Comparison of ENCODE assay signal across 21 cellular contexts in the genomic region with DNA sequence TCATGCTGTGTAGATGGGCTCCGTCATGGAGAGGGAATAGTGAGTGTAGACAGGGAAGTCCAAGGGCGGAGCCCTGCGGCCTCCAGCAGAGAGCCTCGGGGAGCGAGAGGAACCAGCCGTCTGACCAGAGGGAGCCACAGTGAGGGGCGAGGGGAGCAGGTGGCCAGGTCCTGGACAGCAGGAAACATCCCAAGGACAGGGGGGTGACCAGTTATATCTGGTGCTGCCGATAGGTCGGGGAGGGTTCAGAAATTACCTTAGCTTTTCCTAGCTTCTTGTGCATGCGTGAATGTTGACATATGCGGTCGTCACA. TPM values are rescaled to one million over a fixed set of nuclear protein-coding genes. Genes with fewer than 3 reads are reported as not detected.
DNase-seq lines count a peak whose midpoint lies in the region; ATAC-seq lines count a peak whose summit lies in the region.
"Had no signal": no experiment of that assay in that cellular context is flagged by ENCODE, and none has a peak within 500 bp of the region (broad histone marks: within the 10 kb centered on the region; RNA-seq: fewer than 3 reads in every experiment).

No MANE protein-coding gene starts in this region.

- no peaks in the 10 kb centered on the region for H3K27me3 Mint-ChIP-seq in CD4-positive, alpha-beta memory T cell
- no peaks in the 10 kb centered on the region for H3K27me3 Mint-ChIP-seq in activated T-helper 1 cell treated with anti-CD3 and anti-CD28 coated beads, Interleukin-12 subunit alpha, Interleukin-12 subunit beta, Interleukin-2, Interleukin-4 antibody, amounts not matched to agents 30 ng/mL and 10 ng/mL and 1 ng/mL, durations not matched to agents 14 hours and 24 hours and 36 hours (ENCODE audit: insufficient read depth)
- peaks cover 0 to 20% (median 12%) of the 10 kb centered on the region in 3 donors for H3K27me3 Mint-ChIP-seq in immature natural killer cell (ENCODE audit: low read depth in 3 of 3)
- H3K27me3 Mint-ChIP-seq: activated B cell treated with CpG ODN at 0.5 μM for 24 hours, brain had no signal

- H3K4me3 Mint-ChIP-seq in CD4-positive, alpha-beta memory T cell, result peak overlapping the region in 7 of 8 donors; percentile 81 to 91 (median 87)
- peak overlapping the region; percentile 58 for H3K4me3 Mint-ChIP-seq in activated T-helper 1 cell treated with anti-CD3 and anti-CD28 coated beads, Interleukin-12 subunit alpha, Interleukin-12 subunit beta, Interleukin-2, Interleukin-4 antibody, amounts not matched to agents 30 ng/mL and 10 ng/mL and 1 ng/mL, durations not matched to agents 14 hours and 24 hours and 36 hours
- peak overlapping the region in 1 of 5 donors; percentile 20 for H3K4me3 Mint-ChIP-seq in immature natural killer cell
- H3K4me3 Mint-ChIP-seq: activated B cell treated with CpG ODN at 0.5 μM for 24 hours, brain had no signal

- POLR2A ChIA-PET in CD4-positive, alpha-beta memory T cell (lab: Charles Lee; ENCODE audit: partially characterized antibody), result interaction anchor here (0.8 to 2.2 kb wide), 4 partner anchors 9 to 45 kb away, joined by 3 to 19 read pairs (median 6); no protein-coding TSS in a partner anchor

- peaks cover 47% of the 10 kb centered on the region for H3K36me3 ChIP-seq in CD4-positive, alpha-beta memory T cell (ENCODE audit: insufficient read depth, low read length)
- H3K36me3 ChIP-seq: uterus had no signal

- DNase-seq in NCI-H345 (lab: John Stamatoyannopoulos, UW) (peak; percentile 67), NCI-H345 treated with DMSO at 0.1 percent for 48 hours (lab: John Stamatoyannopoulos, UW; ENCODE audit: unreplicated experiment) (no peak), immature natural killer cell (no peak), midbrain (lab: John Stamatoyannopoulos, UW) (no peak)
- no peak for DNase-seq in CD4-positive, alpha-beta memory T cell
- no peak for DNase-seq in activated T-helper 1 cell treated with anti-CD3 and anti-CD28 coated beads, Interleukin-12 subunit alpha, Interleukin-12 subunit beta, Interleukin-2, Interleukin-4 antibody, amounts not matched to agents 30 ng/mL and 10 ng/mL and 1 ng/mL, durations not matched to agents 14 hours and 24 hours and 36 hours (ENCODE audit: low spot score)
- DNase-seq: activated B cell treated with CpG ODN at 0.5 μM for 24 hours; COR-L47; DND-41; left ventricle myocardium superior; NCI-H187; NCI-H2227 treated with DMSO at 0.1 percent for 48 hours; PC-9; right cardiac atrium; stimulated activated CD4-positive, alpha-beta T cell treated with anti-CD3 and anti-CD28 coated beads, Interleukin-12 subunit alpha, Interleukin-12 subunit beta, amount 100 ng/mL, for 4 hours; uterus had no signal

- H3K4me1 Mint-ChIP-seq in CD4-positive, alpha-beta memory T cell, result peaks cover 24 to 44% (median 32%) of the 10 kb centered on the region in 4 donors
- peaks cover 45% of the 10 kb centered on the region for H3K4me1 Mint-ChIP-seq in activated T-helper 1 cell treated with anti-CD3 and anti-CD28 coated beads, Interleukin-12 subunit alpha, Interleukin-12 subunit beta, Interleukin-2, Interleukin-4 antibody, amounts not matched to agents 30 ng/mL and 10 ng/mL and 1 ng/mL, durations not matched to agents 14 hours and 24 hours and 36 hours (ENCODE audit: low read depth)
- peaks cover 28 to 59% of the 10 kb centered on the region in 2 donors for H3K4me1 Mint-ChIP-seq in immature natural killer cell
- H3K4me1 Mint-ChIP-seq: activated B cell treated with CpG ODN at 0.5 μM for 24 hours had no signal

- ATAC-seq in GM18861 (IDR thresholded peaks at IDR 0.05; ENCODE audit: unreplicated experiment) (no peak), GM19463 (IDR thresholded peaks at IDR 0.05; ENCODE audit: unreplicated experiment) (no peak)
- ATAC-seq: left ventricle myocardium superior, right cardiac atrium had no signal

- H3K4me3 ChIP-seq in CD4-positive, alpha-beta memory T cell (ENCODE audit: low read length in 2 of 2), result no peak overlapping the region
- H3K4me3 ChIP-seq: PC-9, uterus had no signal

- H3K27ac ChIP-seq in CD4-positive, alpha-beta memory T cell (ENCODE audit: low read depth, low read length), result peak overlapping the region; percentile 59
- H3K27ac ChIP-seq: 22Rv1, KMS-11, PC-9, uterus had no signal

- no peaks in the 10 kb centered on the region for H3K27me3 ChIP-seq in CD4-positive, alpha-beta memory T cell (ENCODE audit: insufficient read depth, low read length)
- H3K27me3 ChIP-seq: uterus had no signal

- CTCF ChIA-PET in CD4-positive, alpha-beta memory T cell (lab: Charles Lee; ENCODE audit: partially characterized antibody), result interaction anchor here (0.5 kb wide), 1 partner anchor 37 kb away, joined by 3 read pairs; no protein-coding TSS in a partner anchor

- H3K36me3 Mint-ChIP-seq in CD4-positive, alpha-beta memory T cell, result peaks cover 35 to 69% of the 10 kb centered on the region in 2 donors
- H3K36me3 Mint-ChIP-seq in activated T-helper 1 cell treated with anti-CD3 and anti-CD28 coated beads, Interleukin-12 subunit alpha, Interleukin-12 subunit beta, Interleukin-2, Interleukin-4 antibody, amounts not matched to agents 30 ng/mL and 10 ng/mL and 1 ng/mL, durations not matched to agents 14 hours and 24 hours and 36 hours (ENCODE audit: low read depth), result peaks cover 48% of the 10 kb centered on the region
- peaks cover 22 to 30% (median 27%) of the 10 kb centered on the region in 3 donors for H3K36me3 Mint-ChIP-seq in immature natural killer cell

- intact Hi-C loops in CD4-positive, alpha-beta memory T cell (cut with micrococcal nuclease), result no loop called here
- intact Hi-C loops in activated T-helper 1 cell treated with anti-CD3 and anti-CD28 coated beads, Interleukin-12 subunit alpha, Interleukin-12 subunit beta, Interleukin-2, Interleukin-4 antibody, amounts not matched to agents 30 ng/mL and 10 ng/mL and 1 ng/mL, durations not matched to agents 14 hours and 24 hours and 36 hours (cut with micrococcal nuclease), result no loop called here

- no peaks in the 10 kb centered on the region for H3K9me3 ChIP-seq in CD4-positive, alpha-beta memory T cell (ENCODE audit: control insufficient read depth in 1 of 2, low read length in 2 of 2)
- H3K9me3 ChIP-seq: uterus had no signal

- H3K4me1 ChIP-seq in CD4-positive, alpha-beta memory T cell (ENCODE audit: insufficient read depth, low read length), result peaks cover 13% of the 10 kb centered on the region
- H3K4me1 ChIP-seq: uterus had no signal

- H3K27ac Mint-ChIP-seq in CD4-positive, alpha-beta memory T cell, result peak overlapping the region; percentile 85 to 100 (median 98)
- H3K27ac Mint-ChIP-seq in activated T-helper 1 cell treated with anti-CD3 and anti-CD28 coated beads, Interleukin-12 subunit alpha, Interleukin-12 subunit beta, Interleukin-2, Interleukin-4 antibody, amounts not matched to agents 30 ng/mL and 10 ng/mL and 1 ng/mL, durations not matched to agents 14 hours and 24 hours and 36 hours, result peak overlapping the region; percentile 90
- H3K27ac Mint-ChIP-seq in immature natural killer cell, result peak overlapping the region; percentile 49 to 96 (median 90)
- H3K27ac Mint-ChIP-seq: activated B cell treated with CpG ODN at 0.5 μM for 24 hours had no signal

- no peaks in the 10 kb centered on the region for H3K9me3 Mint-ChIP-seq in CD4-positive, alpha-beta memory T cell
- no peaks in the 10 kb centered on the region for H3K9me3 Mint-ChIP-seq in activated T-helper 1 cell treated with anti-CD3 and anti-CD28 coated beads, Interleukin-12 subunit alpha, Interleukin-12 subunit beta, Interleukin-2, Interleukin-4 antibody, amounts not matched to agents 30 ng/mL and 10 ng/mL and 1 ng/mL, durations not matched to agents 14 hours and 24 hours and 36 hours
- H3K9me3 Mint-ChIP-seq in immature natural killer cell, result no peaks in the 10 kb centered on the region
- H3K9me3 Mint-ChIP-seq: activated B cell treated with CpG ODN at 0.5 μM for 24 hours, brain had no signal

RNA-seq across cellular contexts. Expression of a gene that starts 46.5 kb away (rescaled TPM):
- 10 to 100 TPM; 94.2 to 95.5 TPM for total RNA-seq in CD4-positive, alpha-beta memory T cell
- 10 to 100 TPM; 17.7 to 40.2 TPM for polyA plus RNA-seq in CD4-positive, alpha-beta memory T cell
- total RNA-seq in activated T-helper 1 cell treated with anti-CD3 and anti-CD28 coated beads, Interleukin-12 subunit alpha, Interleukin-12 subunit beta, Interleukin-2, Interleukin-4 antibody, amounts not matched to agents 30 ng/mL and 10 ng/mL and 1 ng/mL, durations not matched to agents 14 hours and 24 hours and 36 hours, result 85.5 and 95.3 TPM in 2 replicates
- polyA plus RNA-seq in immature natural killer cell, result 10 to 100 TPM; 42.0 to 74.7 (median 43.2) TPM

RNA-seq across cellular contexts. Expression of a gene that starts 48.6 kb away (rescaled TPM):
- 10 to 100 TPM; 27.2 to 28.2 TPM for total RNA-seq in CD4-positive, alpha-beta memory T cell
- polyA plus RNA-seq in CD4-positive, alpha-beta memory T cell, result 10 to 100 TPM in 1 of 2 donors, under 1 TPM in 1; 0.35 to 13.9 TPM
- total RNA-seq in activated T-helper 1 cell treated with anti-CD3 and anti-CD28 coated beads, Interleukin-12 subunit alpha, Interleukin-12 subunit beta, Interleukin-2, Interleukin-4 antibody, amounts not matched to agents 30 ng/mL and 10 ng/mL and 1 ng/mL, durations not matched to agents 14 hours and 24 hours and 36 hours, result 11.9 and 15.1 TPM in 2 replicates
- 10 to 100 TPM in 1 of 3 donors, 1 to 10 TPM in 1, under 1 TPM in 1; 0.63 to 23.8 (median 7.4) TPM for polyA plus RNA-seq in immature natural killer cell
